Comparison of ENCODE assay signal across 16 cellular contexts in genomic region chr2:84421197-84421596, GRCh38. TPM values are rescaled to one million over a fixed set of nuclear protein-coding genes. Genes with fewer than 3 reads are reported as not detected.
DNase-seq lines count a peak whose midpoint lies in the region; ATAC-seq, FAIRE-seq and TF ChIP-seq lines count a peak whose summit lies in the region.
"Had no signal": no experiment of that assay in that cellular context is flagged by ENCODE, and none has a peak within 500 bp of the region (broad histone marks: within the 10 kb centered on the region; RNA-seq: fewer than 3 reads in every experiment).

No MANE protein-coding gene starts in this region.

- BruUV-seq in IMR-90 (replicated peaks; lab: Mats Ljungman, UMichigan) = no TSS peak

- no peaks in the 10 kb centered on the region for H3K79me1 ChIP-seq in IMR-90 (ENCODE audit: low read depth in 1 of 2, low read length in 2 of 2)

- H2AK5ac ChIP-seq in IMR-90 (ENCODE audit: low read depth, low read length) = no peak overlapping the region

- no peak overlapping the region for H4K91ac ChIP-seq in IMR-90 (ENCODE audit: insufficient read depth, low read depth, low read length)

- H3K9me3 ChIP-seq in left ventricle myocardium inferior (replicated peaks) (no peaks in the 10 kb centered on the region), IMR-90 (ENCODE audit: control insufficient read depth, insufficient read depth, low read length) (no peaks in the 10 kb centered on the region)
- H3K9me3 ChIP-seq: BLaER1 treated with 17β-estradiol and CSF1 and Interleukin-3, amounts not matched to agents 10 nM and 100 nM had no signal

- no peak overlapping the region for H2BK20ac ChIP-seq in IMR-90 (ENCODE audit: low read depth, low read length)

- no peak overlapping the region for H2BK120ac ChIP-seq in IMR-90 (ENCODE audit: low read depth, low read length)

- no peak for TF ChIP-seq RAD21 in IMR-90 (IDR thresholded peaks at IDR 0.05; ENCODE audit: low read length)

- no peak overlapping the region for H3K27ac ChIP-seq in left ventricle myocardium inferior (replicated peaks)
- no peak overlapping the region for H3K27ac ChIP-seq in IMR-90 (ENCODE audit: insufficient read depth, low read length)
- H3K27ac ChIP-seq: BLaER1 treated with 17β-estradiol and CSF1 and Interleukin-3, amounts not matched to agents 10 nM and 100 nM had no signal

- H3K27me3 ChIP-seq in left ventricle myocardium inferior (ENCODE audit: low read depth) (no peaks in the 10 kb centered on the region), IMR-90 (ENCODE audit: control insufficient read depth, insufficient read depth, low read length) (no peaks in the 10 kb centered on the region), bronchial epithelial cell (ENCODE audit: control insufficient read depth, insufficient read depth, low read length) (no peaks in the 10 kb centered on the region)
- H3K27me3 ChIP-seq: BLaER1 treated with 17β-estradiol and CSF1 and Interleukin-3, amounts not matched to agents 10 nM and 100 nM had no signal

- no peak overlapping the region for H3K4me2 ChIP-seq in IMR-90 (ENCODE audit: low read depth, low read length)
- H3K4me2 ChIP-seq: BLaER1 treated with 17β-estradiol and CSF1 and Interleukin-3, amounts not matched to agents 10 nM and 100 nM; GM23338 had no signal

- H4K5ac ChIP-seq in IMR-90 (ENCODE audit: low read depth, low read length) = no peak overlapping the region

- no peak overlapping the region for H3K4me3 ChIP-seq in left ventricle myocardium inferior
- H3K4me3 ChIP-seq in IMR-90 (ENCODE audit: insufficient read depth, low read depth, low read length) = no peak overlapping the region
- H3K4me3 ChIP-seq in bronchial epithelial cell (ENCODE audit: low read depth, low read length) = no peak overlapping the region
- H3K4me3 ChIP-seq: BLaER1 treated with 17β-estradiol and CSF1 and Interleukin-3, amounts not matched to agents 10 nM and 100 nM; GM23338 had no signal

- TF ChIP-seq CTCF in left ventricle myocardium inferior (IDR thresholded peaks at IDR 0.05; ENCODE audit: borderline replicate concordance) (no peak), IMR-90 (conservative IDR thresholded peaks at IDR 0.05; ENCODE audit: low read depth, low read length) (no peak), bronchial epithelial cell (IDR thresholded peaks at IDR 0.05; ENCODE audit: insufficient read depth, low read length, severe bottlenecking) (no peak)

- H3K18ac ChIP-seq in IMR-90 (ENCODE audit: low read depth, low read length) = no peak overlapping the region

- FAIRE-seq in bronchial epithelial cell (lab: Jason Lieb, UNC) = peak; percentile 18
- FAIRE-seq: H54, HTR-8/SVneo had no signal

- H2AK9ac ChIP-seq in IMR-90 (replicated peaks; ENCODE audit: low read depth, low read length, poor library complexity) = no peak overlapping the region

- dilution Hi-C loops in IMR-90 (cut with HindIII; ENCODE audit: low sequenced_read_pairs, unreplicated experiment) = no loop called here

- DNase-seq in left ventricle myocardium superior (no peak), left ventricle myocardium inferior (no peak), IMR-90 (no peak), bronchial epithelial cell (ENCODE audit: low read depth) (no peak), NCI-H2227 treated with DMSO at 0.1 percent for 48 hours (lab: John Stamatoyannopoulos, UW) (no peak)
- DNase-seq in activated effector memory CD4-positive, alpha-beta T cell treated with Interleukin-2 at 50 U/mL for 16 hours = no peak
- DNase-seq: Calu3; CD8-positive, alpha-beta T cell; DMS79 treated with DMSO at 0.1 percent for 48 hours; GF-D8; HCEC 1CT; HFFc6 had no signal

- no peak for TF ChIP-seq POLR2A in IMR-90 (IDR thresholded peaks at IDR 0.05; ENCODE audit: low read depth, low read length)

- CTCF ChIA-PET in IMR-90 (lab: Yijun Ruan, JAX) = no interaction called here

- WGBS in IMR-90 (ENCODE audit: extremely low coverage in 2 of 2, insufficient read length in 1 of 2), 2 experiments = 80% methylated on average over 1 of the region's 2 CpGs; no CpG with 5 or more reads in 1 of the 2 experiments

- ATAC-seq in left ventricle myocardium superior (peak; percentile 30), IMR-90 (ENCODE audit: low read depth) (no peak)
- ATAC-seq: CD8-positive, alpha-beta T cell; GM23338 had no signal

- no peak overlapping the region for H2BK5ac ChIP-seq in IMR-90 (ENCODE audit: low read depth, low read length, poor library complexity, severe bottlenecking)

- POLR2A ChIA-PET in IMR-90 (lab: Charles Lee; ENCODE audit: unreplicated experiment) = no interaction called here

- no peak overlapping the region for H3K4ac ChIP-seq in IMR-90 (ENCODE audit: low read depth, low read length)

- H3K4me1 ChIP-seq in left ventricle myocardium inferior (no peaks in the 10 kb centered on the region), IMR-90 (ENCODE audit: control insufficient read depth, insufficient read depth, low read length) (no peaks in the 10 kb centered on the region)
- H3K4me1 ChIP-seq: BLaER1 treated with 17β-estradiol and CSF1 and Interleukin-3, amounts not matched to agents 10 nM and 100 nM had no signal

- no peaks in the 10 kb centered on the region for H4K20me1 ChIP-seq in IMR-90 (ENCODE audit: insufficient read depth, low read length)
- H4K20me1 ChIP-seq: BLaER1 treated with 17β-estradiol and CSF1 and Interleukin-3, amounts not matched to agents 10 nM and 100 nM had no signal

- no peak overlapping the region for H3K9ac ChIP-seq in IMR-90 (ENCODE audit: low read depth, low read length)
- H3K9ac ChIP-seq: BLaER1 treated with 17β-estradiol and CSF1 and Interleukin-3, amounts not matched to agents 10 nM and 100 nM had no signal

- peaks cover 6% of the 10 kb centered on the region for H3K9me1 ChIP-seq in IMR-90 (ENCODE audit: insufficient read depth, low read length)

- H3K36me3 ChIP-seq in left ventricle myocardium inferior (peaks cover 36% of the 10 kb centered on the region), IMR-90 (ENCODE audit: control insufficient read depth, insufficient read depth, low read length) (peaks cover 4% of the 10 kb centered on the region), bronchial epithelial cell (ENCODE audit: control insufficient read depth, insufficient read depth, low read length) (peaks cover 1% of the 10 kb centered on the region)

- no peak overlapping the region for H4K8ac ChIP-seq in IMR-90 (ENCODE audit: low read depth in 2 of 2, low read length in 2 of 2)

- no peak overlapping the region for H2BK15ac ChIP-seq in IMR-90 (ENCODE audit: low read depth, low read length)

- peak overlapping the region; percentile 33 for H2AFZ ChIP-seq in IMR-90 (replicated peaks; ENCODE audit: low read length, poor library complexity)
- H2AFZ ChIP-seq: GM23338 had no signal

- no peak overlapping the region for H3K56ac ChIP-seq in IMR-90 (ENCODE audit: extremely low read depth, insufficient read depth, low read length)

- in situ Hi-C loops in IMR-90 (cut with MboI; ENCODE audit: low sequenced_read_pairs) = no loop called here

- H3K23ac ChIP-seq in IMR-90 (ENCODE audit: low read depth, low read length) = no peak overlapping the region

- no peak overlapping the region for H3K14ac ChIP-seq in IMR-90 (replicated peaks; ENCODE audit: low read depth, low read length)

- intact Hi-C loops in left ventricle myocardium superior (cut with micrococcal nuclease) (no loop called here), left ventricle myocardium inferior (cut with micrococcal nuclease) (no loop called here), IMR-90 (cut with micrococcal nuclease) (no loop called here)

TF ChIP-seq in IMR-90, 13 proteins besides CTCF, POLR2A, EP300 and RAD21:
- no peak for TF ChIP-seq MAFK (IDR thresholded peaks at IDR 0.05; ENCODE audit: low read depth, low read length)
- no peak for TF ChIP-seq MAZ (IDR thresholded peaks at IDR 0.05; ENCODE audit: borderline replicate concordance, low read depth, low read length)
- TF ChIP-seq ELK1 (IDR thresholded peaks at IDR 0.05; ENCODE audit: borderline replicate concordance, low read depth, low read length) = no peak
- no peak for TF ChIP-seq CEBPB (IDR thresholded peaks at IDR 0.05; ENCODE audit: low read depth, low read length)
- no peak for TF ChIP-seq FOS (IDR thresholded peaks at IDR 0.05; ENCODE audit: low read depth, low read length)
- no peak for TF ChIP-seq NFE2L2 (IDR thresholded peaks at IDR 0.05; ENCODE audit: low read depth, low read length)
- no peak for TF ChIP-seq RFX5 (IDR thresholded peaks at IDR 0.05; ENCODE audit: low read depth, low read length)
- TF ChIP-seq SMC3 (IDR thresholded peaks at IDR 0.05; ENCODE audit: low read depth, low read length) = no peak
- no peak for TF ChIP-seq USF2 (IDR thresholded peaks at IDR 0.05; ENCODE audit: low read depth, low read length)
- no peak for TF ChIP-seq CHD1 (IDR thresholded peaks at IDR 0.05; ENCODE audit: low read depth, low read length)
- TF ChIP-seq RCOR1 (IDR thresholded peaks at IDR 0.05; ENCODE audit: insufficient replicate concordance, low read length) = no peak
- no peak for TF ChIP-seq BHLHE40 (IDR thresholded peaks at IDR 0.05; ENCODE audit: low read depth, low read length)
- TF ChIP-seq MXI1 (IDR thresholded peaks at IDR 0.05; ENCODE audit: borderline replicate concordance, low read depth, low read length) = no peak

RNA-seq across cellular contexts. Expression of gene SUCLG1, which starts 37.9 kb away (rescaled TPM):
- 308 TPM for total RNA-seq in left ventricle myocardium superior
- 292 TPM for total RNA-seq in left ventricle myocardium inferior
- 50.5 and 57.2 TPM in 2 replicates for total RNA-seq in IMR-90 (2012; rRNA removed)
- polyA plus RNA-seq in IMR-90 (2012; rRNA removed) = 49.8 and 52.7 TPM in 2 replicates
- 19.7 and 28.3 TPM in 2 replicates for polyA plus RNA-seq in IMR-90 (2012; cell fraction: cytosol; rRNA removed)
- 15.2 and 33.4 TPM in 2 replicates for polyA plus RNA-seq in IMR-90 (2012; cell fraction: nucleus; rRNA removed; ENCODE audit: low replicate concordance)
- 24.6 and 27.9 TPM in 2 replicates for total RNA-seq in bronchial epithelial cell
